20 cellular contexts compared by ENCODE assay signal in genomic region chr7:105249216-105249615, GRCh38.
A peak's percentile ranks its signal among the peaks of the same experiment; 100 is the strongest.
DNase-seq lines count a peak whose midpoint lies in the region; TF ChIP-seq lines count a peak whose summit lies in the region.
"Had no signal": no experiment of that assay in that cellular context is flagged by ENCODE, and none has a peak within 500 bp of the region (broad histone marks: within the 10 kb centered on the region; RNA-seq: fewer than 3 reads in every experiment).

No MANE protein-coding gene starts in this region.

- TF ChIP-seq CTCF in AG10803 (conservative IDR thresholded peaks at IDR 0.05; ENCODE audit: low read length) = no peak
- no peak for TF ChIP-seq CTCF in retinal pigment epithelial cell (conservative IDR thresholded peaks at IDR 0.05; ENCODE audit: low read depth, low read length)

- no peaks in the 10 kb centered on the region for H3K27me3 ChIP-seq in adipocyte (replicated peaks; ENCODE audit: control insufficient read depth, insufficient read depth, low read length)
- H3K27me3 ChIP-seq: MG63, SJCRH30 had no signal

- H3K4me3 ChIP-seq in AG10803 (ENCODE audit: low read length) = no peak overlapping the region
- H3K4me3 ChIP-seq in adipocyte (ENCODE audit: low read length) = no peak overlapping the region
- H3K4me3 ChIP-seq in retinal pigment epithelial cell (ENCODE audit: low read length) = no peak overlapping the region
- H3K4me3 ChIP-seq: A549, GM12878, MG63, PC-9, SJCRH30 had no signal

- DNase-seq in AG10803 (ENCODE audit: low read depth) (peak; percentile 41), adipocyte (ENCODE audit: low read depth) (peak; percentile 45), fibroblast of peridontal ligament (ENCODE audit: extremely low read depth) (peak; percentile 30), retinal pigment epithelial cell (ENCODE audit: low read depth) (peak; percentile 10), DMS 273 treated with DMSO at 0.1 percent for 48 hours (lab: John Stamatoyannopoulos, UW) (no peak), NCI-H1930 (lab: John Stamatoyannopoulos, UW) (no peak), NCI-H1417 treated with DMSO at 0.1 percent for 48 hours (lab: John Stamatoyannopoulos, UW) (no peak)
- DNase-seq: Caco-2; CD8-positive, alpha-beta T cell; DMS79 treated with DMSO at 0.1 percent for 48 hours; HCEC 1CT; KG1; MG63; NCI-H1105 treated with DMSO at 0.1 percent for 48 hours; NCI-H2029 treated with DMSO at 0.1 percent for 48 hours; NCI-H526 treated with DMSO at 0.1 percent for 48 hours; PC-9; SJCRH30 had no signal

- no peaks in the 10 kb centered on the region for H3K36me3 ChIP-seq in adipocyte (ENCODE audit: control insufficient read depth, insufficient read depth, low read length, severe bottlenecking)
- H3K36me3 ChIP-seq: MG63, SJCRH30 had no signal

- no peak overlapping the region for H3K9ac ChIP-seq in adipocyte (ENCODE audit: low read length)

- peaks cover 32% of the 10 kb centered on the region for H3K4me1 ChIP-seq in adipocyte (ENCODE audit: control insufficient read depth, insufficient read depth, low read length)
- H3K4me1 ChIP-seq: A549, Caco-2 had no signal

- H3K9me3 ChIP-seq in adipocyte (ENCODE audit: control insufficient read depth, low read length) = no peaks in the 10 kb centered on the region
- H3K9me3 ChIP-seq: A549, Caco-2, MG63, SJCRH30 had no signal

Comparison
In these comparisons a context has a peak if more than half of its experiments do, and no peak if none do; other contexts are left out.
1. DNase-seq: peak in AG10803 (single experiment), adipocyte (single experiment), fibroblast of peridontal ligament (single experiment) and retinal pigment epithelial cell (single experiment); none in DMS 273 treated with DMSO at 0.1 percent for 48 hours (single experiment), NCI-H1930 (0 of 2) and NCI-H1417 treated with DMSO at 0.1 percent for 48 hours (single experiment).